Comparison of ENCODE assay signal across 12 cellular contexts in genomic region chr5:172003750-172004149, GRCh38. TPM values are rescaled to one million over a fixed set of nuclear protein-coding genes. Genes with fewer than 3 reads are reported as not detected.
DNase-seq lines count a peak whose midpoint lies in the region; ATAC-seq and TF ChIP-seq lines count a peak whose summit lies in the region.
"Had no signal": no experiment of that assay in that cellular context is flagged by ENCODE, and none has a peak within 500 bp of the region (broad histone marks: within the 10 kb centered on the region; RNA-seq: fewer than 3 reads in every experiment).

No MANE protein-coding gene starts in this region.

- no peaks in the 10 kb centered on the region for H3K9me2 ChIP-seq in OCI-LY1 (ENCODE audit: low read depth, low read length)

- no peak for DNase-seq in activated CD4-positive, alpha-beta T cell treated with anti-CD3 and anti-CD28 coated beads, Interleukin-2, amount 10 ng/mL, durations not matched to agents 7 days and 5 days
- DNase-seq in activated CD4-positive, alpha-beta T cell treated with anti-CD3 and anti-CD28 coated beads for 48 hours = no peak
- no peak for DNase-seq in endodermal cell
- DNase-seq in NCI-H524 treated with DMSO at 0.1 percent for 48 hours (lab: John Stamatoyannopoulos, UW) = no peak
- DNase-seq in effector CD8-positive, alpha-beta T cell (lab: John Stamatoyannopoulos, UW) = no peak
- DNase-seq in T-helper 17 cell = no peak
- DNase-seq: dermis blood vessel endothelial cell, kidney glomerular epithelial cell, NCI-H774 had no signal

- peaks cover 66% of the 10 kb centered on the region for H3K4me1 Mint-ChIP-seq in activated CD4-positive, alpha-beta T cell treated with anti-CD3 and anti-CD28 coated beads, Interleukin-2, amount 10 ng/mL, durations not matched to agents 7 days and 5 days
- H3K4me1 Mint-ChIP-seq in endodermal cell = peaks cover 62% of the 10 kb centered on the region
- H3K4me1 Mint-ChIP-seq in T-helper 17 cell = peaks cover 55% of the 10 kb centered on the region

- no peak for ATAC-seq in T-helper 17 cell
- ATAC-seq: activated CD4-positive, CD25-positive, alpha-beta regulatory T cell treated with anti-CD3 and anti-CD28 coated beads, Interleukin-2, amount 50 U/mL, for 24 hours had no signal

- H3K27ac Mint-ChIP-seq in activated CD4-positive, alpha-beta T cell treated with anti-CD3 and anti-CD28 coated beads, Interleukin-2, amount 10 ng/mL, durations not matched to agents 7 days and 5 days = peak overlapping the region; percentile 41
- H3K27ac Mint-ChIP-seq in endodermal cell (no peak overlapping the region), T-helper 17 cell (no peak overlapping the region)

- H3K9me3 Mint-ChIP-seq in activated CD4-positive, alpha-beta T cell treated with anti-CD3 and anti-CD28 coated beads, Interleukin-2, amount 10 ng/mL, durations not matched to agents 7 days and 5 days = no peaks in the 10 kb centered on the region
- H3K9me3 Mint-ChIP-seq in endodermal cell = no peaks in the 10 kb centered on the region

- peaks cover 3% of the 10 kb centered on the region; the same call in 1 of the 2 replicates for H3F3A ChIP-seq in OCI-LY1 (ENCODE audit: insufficient read depth, low read length)

- H3K27me3 Mint-ChIP-seq in activated CD4-positive, alpha-beta T cell treated with anti-CD3 and anti-CD28 coated beads, Interleukin-2, amount 10 ng/mL, durations not matched to agents 7 days and 5 days = no peaks in the 10 kb centered on the region
- H3K27me3 Mint-ChIP-seq in endodermal cell (ENCODE audit: insufficient read depth) (no peaks in the 10 kb centered on the region), T-helper 17 cell (no peaks in the 10 kb centered on the region)

- peak overlapping the region; percentile 82; the same call in 1 of the 2 replicates for H3K9ac ChIP-seq in OCI-LY1 (ENCODE audit: low read length)
- no peak overlapping the region for H3K9ac ChIP-seq in endodermal cell (ENCODE audit: extremely low read depth, low read length, poor library complexity, severe bottlenecking)
- H3K9ac ChIP-seq in skeletal muscle satellite cell (ENCODE audit: low read depth, low read length) = peak overlapping the region; percentile 90

- 87 to 92% methylated on average over 1 of the region's 1 CpG for WGBS in endodermal cell (ENCODE audit: insufficient coverage in 1 of 2, insufficient read length in 1 of 2), 2 experiments

- no peaks in the 10 kb centered on the region for H4K20me1 ChIP-seq in OCI-LY1 (ENCODE audit: insufficient read depth, low read length)

- H3K79me2 ChIP-seq in OCI-LY1 (ENCODE audit: insufficient read depth, low read length) = peaks cover 65% of the 10 kb centered on the region

- H3K9me3 ChIP-seq in OCI-LY1 (ENCODE audit: low read length) (peaks cover 9% of the 10 kb centered on the region), endodermal cell (ENCODE audit: control insufficient read depth, low read length) (no peaks in the 10 kb centered on the region), skeletal muscle satellite cell (replicated peaks; ENCODE audit: low read length) (no peaks in the 10 kb centered on the region), T-helper 17 cell (ENCODE audit: control insufficient read depth, low read length, poor library complexity, severe bottlenecking) (no peaks in the 10 kb centered on the region)

- H3K4me2 ChIP-seq in OCI-LY1 (ENCODE audit: low read length) = peak overlapping the region; percentile 97; the same call in 1 of the 2 replicates
- H3K4me2 ChIP-seq in skeletal muscle satellite cell (ENCODE audit: low read length) = peak overlapping the region; percentile 89

- H3K4me3 Mint-ChIP-seq in activated CD4-positive, alpha-beta T cell treated with anti-CD3 and anti-CD28 coated beads, Interleukin-2, amount 10 ng/mL, durations not matched to agents 7 days and 5 days = no peak overlapping the region
- H3K4me3 Mint-ChIP-seq in endodermal cell = no peak overlapping the region
- no peak overlapping the region for H3K4me3 Mint-ChIP-seq in T-helper 17 cell

- H3K27me3 ChIP-seq in OCI-LY1 (ENCODE audit: insufficient read depth, low read length) (no peaks in the 10 kb centered on the region), endodermal cell (ENCODE audit: control insufficient read depth, insufficient read depth, low read length, poor library complexity, severe bottlenecking) (no peaks in the 10 kb centered on the region), skeletal muscle satellite cell (ENCODE audit: control insufficient read depth, insufficient read depth, low read length) (no peaks in the 10 kb centered on the region)

- POLR2A ChIA-PET in activated CD4-positive, alpha-beta T cell treated with anti-CD3 and anti-CD28 coated beads, Interleukin-2, amount 10 ng/mL, durations not matched to agents 7 days and 5 days (lab: Charles Lee) = no interaction called here

- H3K36me3 ChIP-seq in OCI-LY1 (ENCODE audit: insufficient read depth, low read length) (peaks cover 20% of the 10 kb centered on the region), endodermal cell (ENCODE audit: control insufficient read depth, insufficient read depth, low read length) (no peaks in the 10 kb centered on the region), skeletal muscle satellite cell (ENCODE audit: insufficient read depth, low read length) (no peaks in the 10 kb centered on the region)

- H3K36me3 Mint-ChIP-seq in activated CD4-positive, alpha-beta T cell treated with anti-CD3 and anti-CD28 coated beads, Interleukin-2, amount 10 ng/mL, durations not matched to agents 7 days and 5 days (ENCODE audit: low read depth) = peaks cover 15% of the 10 kb centered on the region
- H3K36me3 Mint-ChIP-seq in endodermal cell (ENCODE audit: low read depth) = no peaks in the 10 kb centered on the region
- peaks cover 3% of the 10 kb centered on the region for H3K36me3 Mint-ChIP-seq in T-helper 17 cell (ENCODE audit: low read depth)

- TF ChIP-seq CTCF in OCI-LY1 (IDR thresholded peaks at IDR 0.05; ENCODE audit: low read length) (no peak), endodermal cell (conservative IDR thresholded peaks at IDR 0.05) (no peak)

- CTCF ChIA-PET in activated CD4-positive, alpha-beta T cell treated with anti-CD3 and anti-CD28 coated beads, Interleukin-2, amount 10 ng/mL, durations not matched to agents 7 days and 5 days (lab: Charles Lee) = no interaction called here

- H3K4me1 ChIP-seq in OCI-LY1 (ENCODE audit: insufficient read depth, low read length, severe bottlenecking) (peaks cover 58% of the 10 kb centered on the region), endodermal cell (ENCODE audit: control insufficient read depth, insufficient read depth, low read length) (peaks cover 22% of the 10 kb centered on the region), skeletal muscle satellite cell (ENCODE audit: control insufficient read depth, insufficient read depth, low read length) (peaks cover 43% of the 10 kb centered on the region)

- no peak overlapping the region for H2AFZ ChIP-seq in OCI-LY1 (ENCODE audit: low read length)

- H3K27ac ChIP-seq in OCI-LY1 (ENCODE audit: low read depth, low read length, poor library complexity, severe bottlenecking) (no peak overlapping the region), endodermal cell (ENCODE audit: low read depth, low read length) (no peak overlapping the region)

- H3K4me3 ChIP-seq in OCI-LY1 (ENCODE audit: low read depth, low read length, poor library complexity, severe bottlenecking) (no peak overlapping the region), endodermal cell (ENCODE audit: low read length) (peak overlapping the region; percentile 98), skeletal muscle satellite cell (ENCODE audit: low read length) (peak overlapping the region; percentile 16)

RNA-seq across cellular contexts. Expression of gene FBXW11, which starts 2.7 kb away (rescaled TPM):
- 10 to 100 TPM; 27.3 to 27.5 TPM for total RNA-seq in activated CD4-positive, alpha-beta T cell treated with anti-CD3 and anti-CD28 coated beads, Interleukin-2, amount 10 ng/mL, durations not matched to agents 7 days and 5 days
- total RNA-seq in endodermal cell (10 to 100 TPM; 42.2 to 49.4 TPM), T-helper 17 cell (10 to 100 TPM; 28.3 to 30.1 TPM)
- polyA plus RNA-seq in endodermal cell (2013, experiment 1 of 2) = 55.1 TPM
- polyA plus RNA-seq in endodermal cell (2013, experiment 2 of 2) = 51.1 TPM
- total RNA-seq in skeletal muscle satellite cell (2012; rRNA removed) = 42.6 and 51.5 TPM in 2 replicates
